Comparison of ENCODE assay signal across 26 cellular contexts in genomic region chr6:164412566-164412965, GRCh38.
"Had no signal": no experiment of that assay in that cellular context is flagged by ENCODE, and none has a peak within 500 bp of the region (broad histone marks: within the 10 kb centered on the region; RNA-seq: fewer than 3 reads in every experiment).

No MANE protein-coding gene starts in this region.

- H3K27ac ChIP-seq: neural progenitor cell, ovary, parathyroid adenoma, psoas muscle, right lobe of liver, sigmoid colon, stomach, thoracic aorta, thyroid gland, tibial nerve, upper lobe of left lung, vagina had no signal

- H3K4me1 ChIP-seq: psoas muscle, right lobe of liver, sigmoid colon, stomach, thyroid gland, upper lobe of left lung, vagina had no signal

- H3K36me3 ChIP-seq: neural progenitor cell, ovary, right lobe of liver, sigmoid colon, stomach, thoracic aorta, thyroid gland, tibial nerve, upper lobe of left lung, vagina had no signal

- DNase-seq: natural killer cell; occipital lobe; ovary; posterior cingulate gyrus; psoas muscle; right cardiac atrium; right lobe of liver; sigmoid colon; small intestine; stimulated activated CD4-positive, alpha-beta T cell treated with anti-CD3 and anti-CD28 coated beads, Interleukin-15, amount 100 ng/mL, for 24 hours; stimulated activated CD4-positive, alpha-beta T cell treated with anti-CD3 and anti-CD28 coated beads, Interleukin-2, amount 100 ng/mL, for 24 hours; stimulated activated CD4-positive, alpha-beta T cell treated with anti-CD3 and anti-CD28 coated beads, Interleukin-2, amount 100 ng/mL, for 48 hours; stimulated activated CD4-positive, alpha-beta T cell treated with anti-CD3 and anti-CD28 coated beads, Interleukin-4, amount 100 ng/mL, for 24 hours; stimulated activated naive B cell treated with anti-CD40 and anti-IgM and Interleukin-4, amounts not matched to agents 10 μg/mL and 1 μg/mL and 100 μg/mL, for 72 hours; stimulated activated naive CD4-positive, alpha-beta T cell treated with Interleukin-2 at 50 U/mL for 16 hours; stomach; thyroid gland; trophoblast cell; upper lobe of left lung had no signal

- ATAC-seq: natural killer cell; psoas muscle; right cardiac atrium; right lobe of liver; stimulated activated effector memory CD8-positive, alpha-beta T cell treated with anti-CD3 and anti-CD28 coated beads, Interleukin-12 subunit alpha, Interleukin-12 subunit beta, amount 100 ng/mL, for 72 hours; stimulated activated naive B cell treated with anti-CD40 and anti-IgM and Interleukin-4, amounts not matched to agents 10 μg/mL and 1 μg/mL and 100 μg/mL, for 72 hours had no signal

- H3K4me3 ChIP-seq: neural progenitor cell, ovary, psoas muscle, right lobe of liver, sigmoid colon, stomach, thoracic aorta, thyroid gland, tibial nerve, upper lobe of left lung, vagina had no signal

- H3K4me2 ChIP-seq: neural progenitor cell had no signal

- H3K27me3 ChIP-seq: neural progenitor cell, ovary, right lobe of liver, sigmoid colon, stomach, thyroid gland, tibial nerve, upper lobe of left lung, vagina had no signal

- FAIRE-seq: small intestine, urothelium cell line had no signal

- H3K9me3 ChIP-seq: ovary, psoas muscle, right lobe of liver, sigmoid colon, stomach, thoracic aorta, thyroid gland, tibial nerve, upper lobe of left lung, vagina had no signal

- H3K9ac ChIP-seq: neural progenitor cell, parathyroid adenoma had no signal

- H2AFZ ChIP-seq: neural progenitor cell, parathyroid adenoma had no signal

- H3K79me2 ChIP-seq: parathyroid adenoma had no signal
